Comparison of ENCODE assay signal across 20 cellular contexts in the genomic region with DNA sequence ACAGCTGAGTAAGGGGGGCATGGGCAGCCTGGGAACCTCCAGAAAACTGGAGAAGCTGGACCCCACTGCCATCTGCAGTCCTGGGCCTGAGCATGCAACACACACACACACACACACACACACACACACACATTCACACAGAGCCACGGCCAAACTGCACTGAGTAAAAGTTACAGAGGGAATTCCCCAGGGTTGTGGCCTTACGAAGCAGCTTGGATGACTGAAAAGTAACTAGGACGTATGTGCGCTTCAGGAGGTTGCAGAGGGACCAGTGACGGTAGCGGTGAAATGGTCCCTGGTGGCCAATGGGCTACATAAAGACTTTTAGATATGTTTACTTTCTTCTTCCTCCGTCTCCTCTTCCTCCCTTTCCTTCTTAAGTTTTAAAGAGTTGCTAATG.
DNase-seq lines count a peak whose midpoint lies in the region; ATAC-seq and FAIRE-seq lines count a peak whose summit lies in the region.
"Had no signal": no experiment of that assay in that cellular context is flagged by ENCODE, and none has a peak within 500 bp of the region (broad histone marks: within the 10 kb centered on the region; RNA-seq: fewer than 3 reads in every experiment).

No MANE protein-coding gene starts in this region.

- no peak for ATAC-seq in HG03280 (IDR thresholded peaks at IDR 0.05; ENCODE audit: unreplicated experiment)
- ATAC-seq: activated CD4-positive, alpha-beta T cell treated with anti-CD3 and anti-CD28 coated beads for 36 hours had no signal

- no peak for FAIRE-seq in RCC 7860 (lab: Jason Lieb, UNC)
- FAIRE-seq in urothelium cell line (lab: Jason Lieb, UNC) = peak; percentile 9
- no peak for FAIRE-seq in HTR-8/SVneo (lab: Jason Lieb, UNC)
- FAIRE-seq: colon, endothelial cell of umbilical vein, GM18507 had no signal

- DNase-seq in RCC 7860 (ENCODE audit: low spot score) = peak; percentile 20
- peak; percentile 52 for DNase-seq in fibroblast of gingiva (ENCODE audit: low read depth)
- peak; percentile 82 for DNase-seq in kidney tubule cell (ENCODE audit: low spot score)
- DNase-seq in urothelium cell line (ENCODE audit: low spot score) = no peak
- no peak for DNase-seq in GM19240 (ENCODE audit: insufficient read length, low spot score)
- no peak for DNase-seq in HTR-8/SVneo (ENCODE audit: insufficient read length, low spot score)
- DNase-seq: activated CD4-positive, alpha-beta T cell treated with anti-CD3 and anti-CD28 coated beads for 36 hours; activated CD8-positive, alpha-beta memory T cell treated with anti-CD3 and anti-CD28 coated beads, Interleukin-2, amount 50 U/mL, for 4 hours; activated gamma-delta T cell treated with Interleukin-2 at 50 U/mL for 16 hours; amygdala; H9; head of caudate nucleus; left cardiac atrium; NCI-H1105 treated with DMSO at 0.1 percent for 48 hours; NCI-H2171; PC-9 had no signal

Comparison
In these comparisons a context has a peak if more than half of its experiments do, and no peak if none do; other contexts are left out.
1. DNase-seq: peak in RCC 7860 (single experiment), fibroblast of gingiva (single experiment) and kidney tubule cell (single experiment); none in urothelium cell line (single experiment), GM19240 (single experiment) and HTR-8/SVneo (single experiment).